In the genomic region with DNA sequence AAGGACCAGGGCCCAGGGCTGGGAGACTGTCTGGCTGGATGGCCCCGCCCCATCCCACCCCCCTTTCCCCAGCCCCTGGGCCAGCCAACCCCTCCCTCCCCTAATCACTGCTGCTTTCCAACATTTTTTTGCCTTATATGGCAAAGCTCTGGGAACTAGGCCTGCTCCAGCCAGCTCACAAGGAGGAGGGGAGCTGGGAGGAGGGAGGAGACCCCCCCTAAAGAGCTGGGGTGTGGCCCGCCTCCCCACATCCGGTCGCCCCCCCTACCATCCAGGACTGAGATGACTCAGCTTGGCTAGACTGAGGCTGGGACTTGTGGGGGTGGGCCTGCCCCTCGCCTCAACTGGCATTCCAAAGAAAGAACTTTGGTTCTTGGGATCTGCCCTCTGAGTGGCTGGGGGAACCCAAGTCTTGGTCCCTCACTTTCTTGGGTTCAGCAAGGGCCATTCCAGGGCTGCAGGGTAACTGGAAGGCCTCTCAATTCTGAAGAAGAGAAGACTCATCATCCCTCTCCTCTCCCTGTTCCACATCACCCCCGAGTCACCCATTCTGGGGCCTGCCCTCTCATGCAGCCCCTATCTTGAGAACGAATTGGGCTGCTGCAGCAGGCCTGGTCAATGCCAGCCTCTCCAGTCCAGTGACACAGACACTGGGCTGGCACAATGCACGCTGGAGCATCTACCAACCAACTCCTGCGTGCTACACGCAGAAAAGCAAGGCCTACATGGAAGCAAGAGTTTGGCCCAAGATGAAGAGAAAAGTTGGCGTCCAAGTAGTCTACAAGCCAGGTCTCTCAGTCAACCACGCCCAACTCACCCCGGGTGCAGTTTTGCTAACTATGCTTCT, we compare ENCODE assay signal across 8 cellular contexts. TPM values are rescaled to one million over a fixed set of nuclear protein-coding genes. Genes with fewer than 3 reads are reported as not detected.
DNase-seq lines count a peak whose midpoint lies in the region; ATAC-seq and TF ChIP-seq lines count a peak whose summit lies in the region.

No MANE protein-coding gene starts in this region.

- H3K27me3 ChIP-seq in HAP-1 (ENCODE audit: low read depth) (no peaks in the 10 kb centered on the region), PC-9 (ENCODE audit: insufficient read depth, low read depth) (no peaks in the 10 kb centered on the region), neuron (ENCODE audit: insufficient read depth, low read length) (no peaks in the 10 kb centered on the region)

- peaks cover 57% of the 10 kb centered on the region for H3K36me3 ChIP-seq in HAP-1 (replicated peaks)
- H3K36me3 ChIP-seq in PC-9 (ENCODE audit: low read depth): no peaks in the 10 kb centered on the region
- H3K36me3 ChIP-seq in neuron (ENCODE audit: insufficient read depth, low read length): peaks cover 37% of the 10 kb centered on the region

- H3K4me3 ChIP-seq in HAP-1: peak overlapping the region; percentile 77
- H3K4me3 ChIP-seq in PC-9: peak overlapping the region; percentile 60; the same call in 1 of the 2 replicates
- H3K4me3 ChIP-seq in fibroblast of villous mesenchyme (ENCODE audit: low read depth, low read length): peak overlapping the region; percentile 75
- H3K4me3 ChIP-seq in neuron (ENCODE audit: low read length): peak overlapping the region; percentile 100

- no peak for ATAC-seq in GM21619 (IDR thresholded peaks at IDR 0.05; ENCODE audit: unreplicated experiment)

- H3K4me2 ChIP-seq in PC-9: peak overlapping the region; percentile 72

- peaks cover 35% of the 10 kb centered on the region for H3K79me2 ChIP-seq in PC-9 (ENCODE audit: low read depth)

- H3K9me2 ChIP-seq in PC-9 (ENCODE audit: insufficient read depth): no peaks in the 10 kb centered on the region

- H3K27ac ChIP-seq in PC-9 (peak overlapping the region; percentile 89), temporal lobe (ENCODE audit: low read depth, low read length) (peak overlapping the region; percentile 73)

- H4K20me1 ChIP-seq in PC-9 (ENCODE audit: insufficient read depth): no peaks in the 10 kb centered on the region

- in situ Hi-C loops in HAP-1 (cut with MboI; ENCODE audit: low sequenced_read_pairs): loop anchor here (25.0 kb wide), 1 partner anchor 168 kb away; a partner anchor contains a TSS

- TSS peak; percentile 76 for BruUV-seq in PC-9 (replicated peaks; lab: Mats Ljungman, UMichigan)

- CTCF ChIA-PET in PC-9 (lab: Charles Lee): no interaction called here

- peaks cover 31% of the 10 kb centered on the region for H3K4me1 ChIP-seq in HAP-1
- no peaks in the 10 kb centered on the region; the same call in 1 of the 2 replicates for H3K4me1 ChIP-seq in PC-9 (replicated peaks; ENCODE audit: insufficient read depth)
- H3K4me1 ChIP-seq in neuron (ENCODE audit: insufficient read depth, low read length): peaks cover 9% of the 10 kb centered on the region

- H3F3A ChIP-seq in PC-9 (ENCODE audit: insufficient read depth, low read depth): no peaks in the 10 kb centered on the region

- TF ChIP-seq CTCF in PC-9 (conservative IDR thresholded peaks at IDR 0.05): no peak
- TF ChIP-seq CTCF in fibroblast of villous mesenchyme (IDR thresholded peaks at IDR 0.05; ENCODE audit: insufficient read depth, low read depth, low read length): no peak

- POLR2A ChIA-PET in PC-9 (lab: Charles Lee; ENCODE audit: unreplicated experiment): interaction anchor here (0.5 to 1.1 kb wide), 15 partner anchors 9 to 771 kb away, joined by 3 to 14 read pairs (median 8); a partner anchor contains a TSS

- DNase-seq in AML-193 (lab: John Stamatoyannopoulos, UW) (peak; percentile 25 to 54), HAP-1 (ENCODE audit: low spot score in 2 of 2) (peak; percentile 89 to 91), PC-9 (peak; percentile 75 to 93), activated gamma-delta T cell treated with Interleukin-2 at 50 U/mL for 16 hours (peak; percentile 78), fibroblast of villous mesenchyme (ENCODE audit: low read depth) (peak; percentile 97)

- intact Hi-C loops in PC-9 (cut with micrococcal nuclease; ENCODE audit: unreplicated experiment): loop anchor here (1.0 to 10.0 kb wide), 7 partner anchors 9 to 1427 kb away; a partner anchor contains a TSS

- no peak overlapping the region for H2AFZ ChIP-seq in PC-9
- H2AFZ ChIP-seq in neuron (ENCODE audit: low read depth, low read length): no peak overlapping the region

- H3K9me3 ChIP-seq in HAP-1 (no peaks in the 10 kb centered on the region), PC-9 (ENCODE audit: insufficient read depth, low read depth) (no peaks in the 10 kb centered on the region), neuron (ENCODE audit: low read length) (no peaks in the 10 kb centered on the region)

RNA-seq across cellular contexts. Expression of a gene that starts 4.8 kb away (rescaled TPM):
- total RNA-seq in PC-9 (2021) (1,841 and 2,308 TPM in 2 replicates), fibroblast of villous mesenchyme (3,767 and 4,290 TPM in 2 replicates), temporal lobe (88.8 TPM)

RNA-seq across cellular contexts. Expression of a gene that starts 9.4 kb away (rescaled TPM):
- total RNA-seq in PC-9 (2021): 132 and 164 TPM in 2 replicates
- total RNA-seq in fibroblast of villous mesenchyme: 34.5 and 35.1 TPM in 2 replicates
- 14.0 TPM for total RNA-seq in temporal lobe

RNA-seq across cellular contexts. Expression of a gene that starts 28.5 kb away (rescaled TPM):
- total RNA-seq in PC-9 (2021): 3,447 and 3,685 TPM in 2 replicates
- 1,310 and 1,322 TPM in 2 replicates for total RNA-seq in fibroblast of villous mesenchyme
- 2,159 TPM for total RNA-seq in temporal lobe

RNA-seq across cellular contexts. Expression of a gene that starts 39.4 kb away (rescaled TPM):
- total RNA-seq in PC-9 (2021): 25.9 and 28.3 TPM in 2 replicates
- total RNA-seq in fibroblast of villous mesenchyme: 45.4 and 53.5 TPM in 2 replicates
- 4.2 TPM for total RNA-seq in temporal lobe

RNA-seq across cellular contexts. Expression of a gene that starts 41.7 kb away (rescaled TPM):
- total RNA-seq in PC-9 (2021) (95.8 and 134 TPM in 2 replicates), fibroblast of villous mesenchyme (15.5 and 17.4 TPM in 2 replicates), temporal lobe (9.3 TPM)

Comparison
In these comparisons a context has a peak if more than half of its experiments do, and no peak if none do; other contexts are left out.
1. DNase-seq: peak in every context shown above with its lines; median percentile 97 in fibroblast of villous mesenchyme; 90 in HAP-1; 84 in PC-9; 78 in activated gamma-delta T cell treated with Interleukin-2 at 50 U/mL for 16 hours; 40 in AML-193.
2. RNA of a gene that starts 4.8 kb away (total RNA-seq): 3,767 to 4,290 TPM in fibroblast of villous mesenchyme and 1,841 to 2,308 TPM in PC-9; 88.8 TPM in temporal lobe (single experiment); every median in the first group is over 10 times any median in the second.
3. Peak in every context shown above with its lines, with median percentiles within 50 percentile points of each other: H3K4me3 ChIP-seq.